ENCODE assay signal across 1 cellular context in the genomic region with DNA sequence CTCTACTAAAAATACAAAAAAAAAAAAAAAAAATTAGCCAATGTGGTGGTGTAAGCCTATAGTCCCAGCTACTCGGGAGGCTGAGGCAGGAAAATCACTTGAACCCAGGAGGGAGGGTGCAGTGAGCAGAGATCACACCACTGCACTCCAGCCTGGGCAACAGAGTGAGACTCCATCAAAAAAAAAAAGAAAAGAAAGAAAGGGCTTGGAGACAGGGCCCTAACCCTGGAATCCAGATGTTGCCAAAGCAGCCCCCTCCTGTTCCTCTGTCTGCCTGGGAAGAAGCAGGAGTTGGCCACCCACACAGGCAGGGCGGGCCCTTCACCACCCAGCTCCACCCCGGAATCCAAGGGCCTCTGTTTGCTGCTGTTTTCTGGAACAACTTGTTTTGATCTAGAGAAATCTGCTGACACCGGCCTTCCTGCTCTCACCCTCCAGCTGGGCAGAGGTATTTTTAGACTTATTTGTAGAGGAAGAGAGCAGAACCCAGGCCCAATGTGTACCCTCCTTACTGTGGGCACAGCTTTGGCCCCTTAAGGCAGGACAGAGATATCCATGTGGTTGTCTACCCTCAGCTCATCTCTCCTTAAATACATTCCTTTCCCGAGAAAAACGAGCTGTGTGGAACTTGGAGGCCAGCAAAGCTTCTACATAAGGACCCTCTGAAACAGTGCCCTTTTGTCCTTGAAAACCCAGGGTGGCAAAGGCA.
TF ChIP-seq lines count a peak whose summit lies in the region.

No MANE protein-coding gene starts in this region.

TF ChIP-seq in HepG2, 621 proteins besides CTCF, POLR2A, EP300 and RAD21 (continues in another document):
- TF ChIP-seq FOSL2 (CRISPR knock-in tag; IDR thresholded peaks at IDR 0.05) (peak; percentile 43; the same call in 1 of the 2 replicates), ZNF598 (CRISPR knock-in tag; IDR thresholded peaks at IDR 0.05; ENCODE audit: borderline replicate concordance) (no peak), TOE1 (CRISPR knock-in tag; IDR thresholded peaks at IDR 0.05) (no peak), ZNF768 (CRISPR knock-in tag; IDR thresholded peaks at IDR 0.05) (no peak), SSRP1 (CRISPR knock-in tag; IDR thresholded peaks at IDR 0.05) (peak; percentile 39; the same call in 1 of the 2 replicates), MBD4 (IDR thresholded peaks at IDR 0.05; ENCODE audit: borderline replicate concordance, low read length) (no peak), ZNF703 (CRISPR knock-in tag; IDR thresholded peaks at IDR 0.05; ENCODE audit: borderline replicate concordance) (no peak), ZFY (CRISPR knock-in tag; IDR thresholded peaks at IDR 0.05) (no peak), ZNF724P (CRISPR knock-in tag; IDR thresholded peaks at IDR 0.05; ENCODE audit: borderline replicate concordance) (no peak), KLF11 (CRISPR knock-in tag; IDR thresholded peaks at IDR 0.05) (peak; percentile 16; the same call in 1 of the 2 replicates), ARNT (IDR thresholded peaks at IDR 0.05) (no peak), MIER3 (CRISPR knock-in tag; IDR thresholded peaks at IDR 0.05; ENCODE audit: borderline replicate concordance) (peak; percentile 21; the same call in 1 of the 2 replicates), MAZ (IDR thresholded peaks at IDR 0.05; ENCODE audit: borderline replicate concordance, low read depth, low read length) (no peak), MAZ (CRISPR knock-in tag; IDR thresholded peaks at IDR 0.05; ENCODE audit: low read depth) (peak; percentile 56; the same call in 1 of the 2 replicates), ZKSCAN8 (CRISPR knock-in tag; IDR thresholded peaks at IDR 0.05; ENCODE audit: borderline replicate concordance) (no peak; the same call in 1 of the 2 replicates), ZNF878 (CRISPR knock-in tag; IDR thresholded peaks at IDR 0.05) (no peak), ZNF674 (CRISPR knock-in tag; IDR thresholded peaks at IDR 0.05; ENCODE audit: low read depth) (no peak), POGZ (CRISPR knock-in tag; IDR thresholded peaks at IDR 0.05) (no peak), ZFP1 (CRISPR knock-in tag; IDR thresholded peaks at IDR 0.05) (no peak), ZNF615 (CRISPR knock-in tag; IDR thresholded peaks at IDR 0.05; ENCODE audit: borderline replicate concordance) (no peak), SOX5 (CRISPR knock-in tag; IDR thresholded peaks at IDR 0.05; ENCODE audit: borderline replicate concordance) (peak; percentile 61; the same call in 1 of the 2 replicates), NCOA5 (CRISPR knock-in tag; IDR thresholded peaks at IDR 0.05) (no peak), EHMT2 (IDR thresholded peaks at IDR 0.05; ENCODE audit: borderline replicate concordance, low read depth, low read length) (no peak), ERF (CRISPR knock-in tag; IDR thresholded peaks at IDR 0.05) (no peak; the same call in 1 of the 2 replicates), SRSF9 (IDR thresholded peaks at IDR 0.05; ENCODE audit: borderline replicate concordance, insufficient read depth, low read depth, low read length, poor library complexity, severe bottlenecking) (no peak), ZSCAN31 (CRISPR knock-in tag; IDR thresholded peaks at IDR 0.05; ENCODE audit: low read depth) (no peak), ZNF567 (CRISPR knock-in tag; IDR thresholded peaks at IDR 0.05; ENCODE audit: borderline replicate concordance) (no peak), SCMH1 (CRISPR knock-in tag; IDR thresholded peaks at IDR 0.05; ENCODE audit: borderline replicate concordance) (no peak), HNRNPL (IDR thresholded peaks at IDR 0.05; ENCODE audit: low read depth, low read length) (peak; percentile 57; the same call in 1 of the 2 replicates), ZNF296 (CRISPR knock-in tag; conservative IDR thresholded peaks at IDR 0.05) (no peak), ZFP36L1 (CRISPR knock-in tag; IDR thresholded peaks at IDR 0.05) (no peak), ZMAT3 (CRISPR knock-in tag; conservative IDR thresholded peaks at IDR 0.05) (no peak), KLF16 (CRISPR knock-in tag; IDR thresholded peaks at IDR 0.05) (peak in 1 of 2 experiments; percentile 48; a peak in 2 of 4 replicates), ZNF33A (CRISPR knock-in tag; IDR thresholded peaks at IDR 0.05; ENCODE audit: borderline replicate concordance) (no peak), RAD51 (IDR thresholded peaks at IDR 0.05; ENCODE audit: borderline replicate concordance) (no peak), SMAD1 (CRISPR knock-in tag; IDR thresholded peaks at IDR 0.05; ENCODE audit: borderline replicate concordance, low read depth) (no peak), ZNF720 (CRISPR knock-in tag; IDR thresholded peaks at IDR 0.05) (no peak), NCOA1 (CRISPR knock-in tag; IDR thresholded peaks at IDR 0.05) (0 out of 2 replicates have a peak, but pooled peaks have one; percentile 20), ZNF550 (CRISPR knock-in tag; IDR thresholded peaks at IDR 0.05; ENCODE audit: borderline replicate concordance) (no peak), ZNF790 (CRISPR knock-in tag; IDR thresholded peaks at IDR 0.05; ENCODE audit: borderline replicate concordance) (no peak), YY1 (IDR thresholded peaks at IDR 0.05; ENCODE audit: insufficient read depth, insufficient replicate concordance, low read depth, low read length) (peak; percentile 53), RFX3 (CRISPR knock-in tag; IDR thresholded peaks at IDR 0.05) (no peak), RFXANK (CRISPR knock-in tag; IDR thresholded peaks at IDR 0.05) (no peak), ZEB1 (IDR thresholded peaks at IDR 0.05; ENCODE audit: insufficient replicate concordance, low read depth) (no peak), ZNF143 (CRISPR knock-in tag; IDR thresholded peaks at IDR 0.05) (no peak), ZNF326 (CRISPR knock-in tag; IDR thresholded peaks at IDR 0.05; ENCODE audit: borderline replicate concordance) (no peak), MEF2D (CRISPR knock-in tag; IDR thresholded peaks at IDR 0.05) (peak; percentile 71), KMT2A (CRISPR knock-in tag; IDR thresholded peaks at IDR 0.05) (no peak), HMG20B (CRISPR knock-in tag; conservative IDR thresholded peaks at IDR 0.05) (no peak), ZBTB7A (CRISPR knock-in tag; IDR thresholded peaks at IDR 0.05) (no peak), ZNF543 (CRISPR knock-in tag; IDR thresholded peaks at IDR 0.05) (no peak), ZNF44 (CRISPR knock-in tag; IDR thresholded peaks at IDR 0.05) (no peak), TMF1 (CRISPR knock-in tag; IDR thresholded peaks at IDR 0.05; ENCODE audit: low read depth) (no peak), ZFAT (CRISPR knock-in tag; conservative IDR thresholded peaks at IDR 0.05) (no peak), SIX4 (CRISPR knock-in tag; IDR thresholded peaks at IDR 0.05) (no peak), AGO2 (optimal IDR thresholded peaks at IDR 0.05; ENCODE audit: low read depth, low read length) (no peak), ZNF484 (CRISPR knock-in tag; IDR thresholded peaks at IDR 0.05; ENCODE audit: borderline replicate concordance, low read depth) (no peak)
- TF ChIP-seq, protein P1, sequence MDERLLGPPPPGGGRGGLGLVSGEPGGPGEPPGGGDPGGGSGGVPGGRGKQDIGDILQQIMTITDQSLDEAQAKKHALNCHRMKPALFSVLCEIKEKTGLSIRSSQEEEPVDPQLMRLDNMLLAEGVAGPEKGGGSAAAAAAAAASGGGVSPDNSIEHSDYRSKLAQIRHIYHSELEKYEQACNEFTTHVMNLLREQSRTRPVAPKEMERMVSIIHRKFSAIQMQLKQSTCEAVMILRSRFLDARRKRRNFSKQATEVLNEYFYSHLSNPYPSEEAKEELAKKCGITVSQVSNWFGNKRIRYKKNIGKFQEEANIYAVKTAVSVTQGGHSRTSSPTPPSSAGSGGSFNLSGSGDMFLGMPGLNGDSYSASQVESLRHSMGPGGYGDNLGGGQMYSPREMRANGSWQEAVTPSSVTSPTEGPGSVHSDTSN (CRISPR knock-in tag; IDR thresholded peaks at IDR 0.05), result no peak
- TF ChIP-seq, protein P2, sequence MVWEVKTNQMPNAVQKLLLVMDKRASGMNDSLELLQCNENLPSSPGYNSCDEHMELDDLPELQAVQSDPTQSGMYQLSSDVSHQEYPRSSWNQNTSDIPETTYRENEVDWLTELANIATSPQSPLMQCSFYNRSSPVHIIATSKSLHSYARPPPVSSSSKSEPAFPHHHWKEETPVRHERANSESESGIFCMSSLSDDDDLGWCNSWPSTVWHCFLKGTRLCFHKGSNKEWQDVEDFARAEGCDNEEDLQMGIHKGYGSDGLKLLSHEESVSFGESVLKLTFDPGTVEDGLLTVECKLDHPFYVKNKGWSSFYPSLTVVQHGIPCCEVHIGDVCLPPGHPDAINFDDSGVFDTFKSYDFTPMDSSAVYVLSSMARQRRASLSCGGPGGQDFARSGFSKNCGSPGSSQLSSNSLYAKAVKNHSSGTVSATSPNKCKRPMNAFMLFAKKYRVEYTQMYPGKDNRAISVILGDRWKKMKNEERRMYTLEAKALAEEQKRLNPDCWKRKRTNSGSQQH (CRISPR knock-in tag; IDR thresholded peaks at IDR 0.05; ENCODE audit: low read depth), result no peak
- TF ChIP-seq, protein P3, sequence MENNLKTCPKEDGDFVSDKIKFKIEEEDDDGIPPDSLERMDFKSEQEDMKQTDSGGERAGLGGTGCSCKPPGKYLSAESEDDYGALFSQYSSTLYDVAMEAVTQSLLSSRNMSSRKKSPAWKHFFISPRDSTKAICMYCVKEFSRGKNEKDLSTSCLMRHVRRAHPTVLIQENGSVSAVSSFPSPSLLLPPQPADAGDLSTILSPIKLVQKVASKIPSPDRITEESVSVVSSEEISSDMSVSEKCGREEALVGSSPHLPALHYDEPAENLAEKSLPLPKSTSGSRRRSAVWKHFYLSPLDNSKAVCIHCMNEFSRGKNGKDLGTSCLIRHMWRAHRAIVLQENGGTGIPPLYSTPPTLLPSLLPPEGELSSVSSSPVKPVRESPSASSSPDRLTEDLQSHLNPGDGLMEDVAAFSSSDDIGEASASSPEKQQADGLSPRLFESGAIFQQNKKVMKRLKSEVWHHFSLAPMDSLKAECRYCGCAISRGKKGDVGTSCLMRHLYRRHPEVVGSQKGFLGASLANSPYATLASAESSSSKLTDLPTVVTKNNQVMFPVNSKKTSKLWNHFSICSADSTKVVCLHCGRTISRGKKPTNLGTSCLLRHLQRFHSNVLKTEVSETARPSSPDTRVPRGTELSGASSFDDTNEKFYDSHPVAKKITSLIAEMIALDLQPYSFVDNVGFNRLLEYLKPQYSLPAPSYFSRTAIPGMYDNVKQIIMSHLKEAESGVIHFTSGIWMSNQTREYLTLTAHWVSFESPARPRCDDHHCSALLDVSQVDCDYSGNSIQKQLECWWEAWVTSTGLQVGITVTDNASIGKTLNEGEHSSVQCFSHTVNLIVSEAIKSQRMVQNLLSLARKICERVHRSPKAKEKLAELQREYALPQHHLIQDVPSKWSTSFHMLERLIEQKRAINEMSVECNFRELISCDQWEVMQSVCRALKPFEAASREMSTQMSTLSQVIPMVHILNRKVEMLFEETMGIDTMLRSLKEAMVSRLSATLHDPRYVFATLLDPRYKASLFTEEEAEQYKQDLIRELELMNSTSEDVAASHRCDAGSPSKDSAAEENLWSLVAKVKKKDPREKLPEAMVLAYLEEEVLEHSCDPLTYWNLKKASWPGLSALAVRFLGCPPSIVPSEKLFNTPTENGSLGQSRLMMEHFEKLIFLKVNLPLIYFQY (CRISPR knock-in tag; IDR thresholded peaks at IDR 0.05; ENCODE audit: borderline replicate concordance), result no peak
- TF ChIP-seq, protein P4, sequence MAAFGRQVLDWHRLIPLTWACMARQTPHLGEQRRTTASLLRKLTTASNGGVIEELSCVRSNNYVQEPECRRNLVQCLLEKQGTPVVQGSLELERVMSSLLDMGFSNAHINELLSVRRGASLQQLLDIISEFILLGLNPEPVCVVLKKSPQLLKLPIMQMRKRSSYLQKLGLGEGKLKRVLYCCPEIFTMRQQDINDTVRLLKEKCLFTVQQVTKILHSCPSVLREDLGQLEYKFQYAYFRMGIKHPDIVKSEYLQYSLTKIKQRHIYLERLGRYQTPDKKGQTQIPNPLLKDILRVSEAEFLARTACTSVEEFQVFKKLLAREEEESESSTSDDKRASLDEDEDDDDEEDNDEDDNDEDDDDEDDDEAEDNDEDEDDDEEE (CRISPR knock-in tag; IDR thresholded peaks at IDR 0.05), result 0 out of 2 replicates have a peak, but pooled peaks have one; percentile 43
- TF ChIP-seq, protein P5, sequence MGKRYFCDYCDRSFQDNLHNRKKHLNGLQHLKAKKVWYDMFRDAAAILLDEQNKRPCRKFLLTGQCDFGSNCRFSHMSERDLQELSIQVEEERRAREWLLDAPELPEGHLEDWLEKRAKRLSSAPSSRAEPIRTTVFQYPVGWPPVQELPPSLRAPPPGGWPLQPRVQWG (CRISPR knock-in tag; IDR thresholded peaks at IDR 0.05; ENCODE audit: borderline replicate concordance, low read depth), result no peak
- TF ChIP-seq, protein P6, sequence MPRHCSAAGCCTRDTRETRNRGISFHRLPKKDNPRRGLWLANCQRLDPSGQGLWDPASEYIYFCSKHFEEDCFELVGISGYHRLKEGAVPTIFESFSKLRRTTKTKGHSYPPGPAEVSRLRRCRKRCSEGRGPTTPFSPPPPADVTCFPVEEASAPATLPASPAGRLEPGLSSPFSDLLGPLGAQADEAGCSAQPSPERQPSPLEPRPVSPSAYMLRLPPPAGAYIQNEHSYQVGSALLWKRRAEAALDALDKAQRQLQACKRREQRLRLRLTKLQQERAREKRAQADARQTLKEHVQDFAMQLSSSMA (CRISPR knock-in tag; IDR thresholded peaks at IDR 0.05), result no peak
- TF ChIP-seq, protein P7, sequence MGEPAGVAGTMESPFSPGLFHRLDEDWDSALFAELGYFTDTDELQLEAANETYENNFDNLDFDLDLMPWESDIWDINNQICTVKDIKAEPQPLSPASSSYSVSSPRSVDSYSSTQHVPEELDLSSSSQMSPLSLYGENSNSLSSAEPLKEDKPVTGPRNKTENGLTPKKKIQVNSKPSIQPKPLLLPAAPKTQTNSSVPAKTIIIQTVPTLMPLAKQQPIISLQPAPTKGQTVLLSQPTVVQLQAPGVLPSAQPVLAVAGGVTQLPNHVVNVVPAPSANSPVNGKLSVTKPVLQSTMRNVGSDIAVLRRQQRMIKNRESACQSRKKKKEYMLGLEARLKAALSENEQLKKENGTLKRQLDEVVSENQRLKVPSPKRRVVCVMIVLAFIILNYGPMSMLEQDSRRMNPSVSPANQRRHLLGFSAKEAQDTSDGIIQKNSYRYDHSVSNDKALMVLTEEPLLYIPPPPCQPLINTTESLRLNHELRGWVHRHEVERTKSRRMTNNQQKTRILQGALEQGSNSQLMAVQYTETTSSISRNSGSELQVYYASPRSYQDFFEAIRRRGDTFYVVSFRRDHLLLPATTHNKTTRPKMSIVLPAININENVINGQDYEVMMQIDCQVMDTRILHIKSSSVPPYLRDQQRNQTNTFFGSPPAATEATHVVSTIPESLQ (CRISPR knock-in tag; conservative IDR thresholded peaks at IDR 0.05), result no peak
- TF ChIP-seq, protein P8, sequence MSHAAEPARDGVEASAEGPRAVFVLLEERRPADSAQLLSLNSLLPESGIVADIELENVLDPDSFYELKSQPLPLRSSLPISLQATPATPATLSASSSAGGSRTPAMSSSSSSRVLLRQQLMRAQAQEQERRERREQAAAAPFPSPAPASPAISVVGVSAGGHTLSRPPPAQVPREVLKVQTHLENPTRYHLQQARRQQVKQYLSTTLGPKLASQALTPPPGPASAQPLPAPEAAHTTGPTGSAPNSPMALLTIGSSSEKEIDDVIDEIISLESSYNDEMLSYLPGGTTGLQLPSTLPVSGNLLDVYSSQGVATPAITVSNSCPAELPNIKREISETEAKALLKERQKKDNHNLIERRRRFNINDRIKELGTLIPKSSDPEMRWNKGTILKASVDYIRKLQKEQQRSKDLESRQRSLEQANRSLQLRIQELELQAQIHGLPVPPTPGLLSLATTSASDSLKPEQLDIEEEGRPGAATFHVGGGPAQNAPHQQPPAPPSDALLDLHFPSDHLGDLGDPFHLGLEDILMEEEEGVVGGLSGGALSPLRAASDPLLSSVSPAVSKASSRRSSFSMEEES (CRISPR knock-in tag; IDR thresholded peaks at IDR 0.05), result peak; percentile 71
